Comparison of ENCODE assay signal across 20 cellular contexts in genomic region chr9:121328876-121329681, GRCh38. TPM values are rescaled to one million over a fixed set of nuclear protein-coding genes. Genes with fewer than 3 reads are reported as not detected.
DNase-seq lines count a peak whose midpoint lies in the region; ATAC-seq and TF ChIP-seq lines count a peak whose summit lies in the region.
"Had no signal": no experiment of that assay in that cellular context is flagged by ENCODE, and none has a peak within 500 bp of the region (broad histone marks: within the 10 kb centered on the region; RNA-seq: fewer than 3 reads in every experiment).

No MANE protein-coding gene starts in this region.

- in situ Hi-C loops in IMR-90 (cut with MboI; ENCODE audit: low sequenced_read_pairs), result no loop called here

- H4K91ac ChIP-seq in IMR-90 (ENCODE audit: insufficient read depth, low read depth, low read length), result no peak overlapping the region

- H3K9me3 Mint-ChIP-seq in endodermal cell (no peaks in the 10 kb centered on the region), T-cell (no peaks in the 10 kb centered on the region)
- H3K9me3 Mint-ChIP-seq: activated naive CD8-positive, alpha-beta T cell treated with anti-CD3 and anti-CD28 coated beads, Interleukin-2, amount 10 ng/mL, durations not matched to agents 7 days and 5 days; central memory CD8-positive, alpha-beta T cell; nephron had no signal

- no peaks in the 10 kb centered on the region for H3K9me3 ChIP-seq in IMR-90 (ENCODE audit: control insufficient read depth, insufficient read depth, low read length)
- no peaks in the 10 kb centered on the region for H3K9me3 ChIP-seq in endodermal cell (ENCODE audit: control insufficient read depth, low read length)
- no peaks in the 10 kb centered on the region for H3K9me3 ChIP-seq in sigmoid colon
- H3K9me3 ChIP-seq: left lung had no signal

- H3K4me2 ChIP-seq in IMR-90 (ENCODE audit: low read depth, low read length), result no peak overlapping the region
- H3K4me2 ChIP-seq: PC-9 had no signal

- TF ChIP-seq POLR2A in IMR-90 (IDR thresholded peaks at IDR 0.05; ENCODE audit: low read depth, low read length), result no peak
- TF ChIP-seq POLR2A in sigmoid colon (IDR thresholded peaks at IDR 0.05), result no peak

- peaks cover 40% of the 10 kb centered on the region for H3K9me1 ChIP-seq in IMR-90 (ENCODE audit: insufficient read depth, low read length)

- H3K27me3 Mint-ChIP-seq in endodermal cell (ENCODE audit: insufficient read depth) (no peaks in the 10 kb centered on the region), T-cell (no peaks in the 10 kb centered on the region)
- H3K27me3 Mint-ChIP-seq: activated naive CD8-positive, alpha-beta T cell treated with anti-CD3 and anti-CD28 coated beads, Interleukin-2, amount 10 ng/mL, durations not matched to agents 7 days and 5 days; central memory CD8-positive, alpha-beta T cell had no signal

- H3K27ac Mint-ChIP-seq in endodermal cell (no peak overlapping the region), T-cell (no peak overlapping the region)
- H3K27ac Mint-ChIP-seq: activated naive CD8-positive, alpha-beta T cell treated with anti-CD3 and anti-CD28 coated beads, Interleukin-2, amount 10 ng/mL, durations not matched to agents 7 days and 5 days; nephron had no signal

- no peak overlapping the region for H4K8ac ChIP-seq in IMR-90 (ENCODE audit: low read depth in 2 of 2, low read length in 2 of 2)

- no peaks in the 10 kb centered on the region; the same call in 1 of the 2 replicates for H4K20me1 ChIP-seq in IMR-90 (ENCODE audit: insufficient read depth, low read length)

- no peak overlapping the region for H2AK9ac ChIP-seq in IMR-90 (replicated peaks; ENCODE audit: low read depth, low read length, poor library complexity)

- H3K36me3 ChIP-seq in IMR-90 (ENCODE audit: control insufficient read depth, insufficient read depth, low read length) (peaks cover 85% of the 10 kb centered on the region), endodermal cell (ENCODE audit: control insufficient read depth, insufficient read depth, low read length) (peaks cover 19% of the 10 kb centered on the region), sigmoid colon (peaks cover 63 to 100% (median 89%) of the 10 kb centered on the region in 4 donors)

- H3K4ac ChIP-seq in IMR-90 (ENCODE audit: low read depth, low read length), result no peak overlapping the region

- TF ChIP-seq CTCF in IMR-90 (conservative IDR thresholded peaks at IDR 0.05; ENCODE audit: low read depth, low read length) (no peak), endodermal cell (conservative IDR thresholded peaks at IDR 0.05) (peak; percentile 25), sigmoid colon (IDR thresholded peaks at IDR 0.05) (no peak)

- H3K4me1 ChIP-seq in IMR-90 (ENCODE audit: control insufficient read depth, insufficient read depth, low read length), result peaks cover 11% of the 10 kb centered on the region
- no peaks in the 10 kb centered on the region for H3K4me1 ChIP-seq in endodermal cell (ENCODE audit: control insufficient read depth, insufficient read depth, low read length)
- peaks cover 0 to 61% (median 48%) of the 10 kb centered on the region in 4 donors for H3K4me1 ChIP-seq in sigmoid colon

- no TSS peak for BruUV-seq in IMR-90 (replicated peaks; lab: Mats Ljungman, UMichigan)

- H2AFZ ChIP-seq in IMR-90 (replicated peaks; ENCODE audit: low read length, poor library complexity), result no peak overlapping the region
- H2AFZ ChIP-seq: PC-9 had no signal

- no peak overlapping the region for H3K23ac ChIP-seq in IMR-90 (ENCODE audit: low read depth, low read length)

- no peak for TF ChIP-seq EP300 in sigmoid colon (IDR thresholded peaks at IDR 0.05)

- peak; percentile 9 for DNase-seq in CD1c-positive myeloid dendritic cell (ENCODE audit: extremely low spot score)
- DNase-seq in IMR-90, result no peak
- DNase-seq in endodermal cell, result no peak
- DNase-seq in sigmoid colon, result no peak
- DNase-seq in T-cell, result no peak
- DNase-seq in activated T-cell treated with anti-CD3 and anti-CD28 coated beads, Interleukin-2, amount 50 U/mL, for 1 hour, result no peak
- no peak for DNase-seq in NCI-H446 treated with DMSO at 0.1 percent for 48 hours (lab: John Stamatoyannopoulos, UW)
- no peak for DNase-seq in DMS153 treated with DMSO at 0.1 percent for 48 hours (lab: John Stamatoyannopoulos, UW; ENCODE audit: unreplicated experiment)
- DNase-seq: activated CD8-positive, alpha-beta memory T cell treated with anti-CD3 and anti-CD28 coated beads, Interleukin-2, amount 50 U/mL, for 48 hours; activated naive CD8-positive, alpha-beta T cell treated with anti-CD3 and anti-CD28 coated beads, Interleukin-2, amount 10 ng/mL, durations not matched to agents 7 days and 5 days; AML-193; HCEC 1CT; left lung; NCI-H1436; NCI-H510A treated with DMSO at 0.1 percent for 48 hours; PC-9; stimulated activated naive CD4-positive, alpha-beta T cell treated with Interleukin-2 at 50 U/mL for 16 hours had no signal

- H2AK5ac ChIP-seq in IMR-90 (ENCODE audit: low read depth, low read length), result peak overlapping the region; percentile 27; the same call in 1 of the 2 replicates

- H3K18ac ChIP-seq in IMR-90 (ENCODE audit: low read depth, low read length), result no peak overlapping the region

- H3K56ac ChIP-seq in IMR-90 (ENCODE audit: extremely low read depth, insufficient read depth, low read length), result no peak overlapping the region

- H2BK5ac ChIP-seq in IMR-90 (ENCODE audit: low read depth, low read length, poor library complexity, severe bottlenecking), result no peak overlapping the region

- no peak overlapping the region for H4K5ac ChIP-seq in IMR-90 (ENCODE audit: low read depth, low read length)

- H2BK20ac ChIP-seq in IMR-90 (ENCODE audit: low read depth, low read length), result no peak overlapping the region

- CTCF ChIA-PET in IMR-90 (lab: Yijun Ruan, JAX), result no interaction called here
- CTCF ChIA-PET in T-cell (lab: Charles Lee), result no interaction called here

- no peak overlapping the region for H3K4me3 Mint-ChIP-seq in endodermal cell
- no peak overlapping the region for H3K4me3 Mint-ChIP-seq in T-cell
- H3K4me3 Mint-ChIP-seq: activated naive CD8-positive, alpha-beta T cell treated with anti-CD3 and anti-CD28 coated beads, Interleukin-2, amount 10 ng/mL, durations not matched to agents 7 days and 5 days; central memory CD8-positive, alpha-beta T cell; nephron had no signal

- no peak overlapping the region for H2BK15ac ChIP-seq in IMR-90 (ENCODE audit: low read depth, low read length)

- H3K27me3 ChIP-seq in IMR-90 (ENCODE audit: control insufficient read depth, insufficient read depth, low read length) (no peaks in the 10 kb centered on the region), endodermal cell (ENCODE audit: control insufficient read depth, insufficient read depth, low read length, poor library complexity, severe bottlenecking) (no peaks in the 10 kb centered on the region), sigmoid colon (no peaks in the 10 kb centered on the region)
- H3K27me3 ChIP-seq: left lung had no signal

- WGBS in IMR-90 (ENCODE audit: extremely low coverage in 2 of 2, insufficient read length in 1 of 2), 2 experiments, result 86% methylated on average over 6 of the region's 16 CpGs; no CpG with 5 or more reads in 1 of the 2 experiments
- 91 to 93% methylated on average over 9 to 16 of the region's 16 CpGs for WGBS in endodermal cell (ENCODE audit: insufficient coverage in 1 of 2, insufficient read length in 1 of 2), 2 experiments
- 86 to 89% methylated on average over 16 of the region's 16 CpGs for WGBS in sigmoid colon, 2 donors

- intact Hi-C loops in IMR-90 (cut with micrococcal nuclease) (no loop called here), sigmoid colon (cut with DNase I) (no loop called here)

- ATAC-seq in IMR-90 (ENCODE audit: low read depth) (no peak), T-cell (replicated peaks in 1 of 4) (no peak)
- ATAC-seq: left lung, sciatic nerve had no signal

- TF ChIP-seq RAD21 in IMR-90 (IDR thresholded peaks at IDR 0.05; ENCODE audit: low read length), result no peak

- H3K36me3 Mint-ChIP-seq in endodermal cell (ENCODE audit: low read depth) (peaks cover 43% of the 10 kb centered on the region), T-cell (peaks cover 28% of the 10 kb centered on the region)

- H3K4me3 ChIP-seq in IMR-90 (ENCODE audit: insufficient read depth, low read depth, low read length) (no peak overlapping the region), endodermal cell (ENCODE audit: low read length) (no peak overlapping the region), sigmoid colon (no peak overlapping the region)
- H3K4me3 ChIP-seq: left lung, PC-9 had no signal

- no peak overlapping the region for H2BK120ac ChIP-seq in IMR-90 (ENCODE audit: low read depth, low read length)

- no peak overlapping the region for H3K14ac ChIP-seq in IMR-90 (replicated peaks; ENCODE audit: low read depth, low read length)

- dilution Hi-C loops in IMR-90 (cut with HindIII; ENCODE audit: low sequenced_read_pairs, unreplicated experiment), result no loop called here

- peaks cover 16 to 57% of the 10 kb centered on the region in 2 experiments for H3K79me1 ChIP-seq in IMR-90 (ENCODE audit: low read depth in 1 of 2, low read length in 2 of 2)

- H3K9ac ChIP-seq in IMR-90 (ENCODE audit: low read depth, low read length) (no peak overlapping the region), endodermal cell (ENCODE audit: extremely low read depth, low read length, poor library complexity, severe bottlenecking) (no peak overlapping the region)

- no peaks in the 10 kb centered on the region for H3K4me1 Mint-ChIP-seq in endodermal cell
- H3K4me1 Mint-ChIP-seq in T-cell, result peaks cover 0 to 5% (median 0%) of the 10 kb centered on the region in 3 donors
- H3K4me1 Mint-ChIP-seq: nephron had no signal

- POLR2A ChIA-PET in IMR-90 (lab: Charles Lee; ENCODE audit: unreplicated experiment), result no interaction called here
- POLR2A ChIA-PET in T-cell (lab: Charles Lee), result no interaction called here

- H3K27ac ChIP-seq in IMR-90 (ENCODE audit: insufficient read depth, low read length) (no peak overlapping the region), endodermal cell (ENCODE audit: low read depth, low read length) (no peak overlapping the region), sigmoid colon (peak overlapping the region; percentile 91 to 99 (median 94))
- H3K27ac ChIP-seq: PC-9 had no signal

RNA-seq across cellular contexts. Expression of gene STOM, which starts 41.0 kb away (rescaled TPM):
- total RNA-seq in IMR-90 (2012; rRNA removed) (84.8 and 103 TPM in 2 replicates), endodermal cell (10 to 100 TPM; 26.6 to 35.6 TPM), sigmoid colon (100 to 1,000 TPM; 303 to 609 (median 321) TPM), T-cell (10 to 100 TPM; 24.2 to 73.9 (median 57.8) TPM)
- polyA plus RNA-seq in IMR-90 (2012; rRNA removed) (67.6 and 78.4 TPM in 2 replicates), sigmoid colon (100 to 1,000 TPM in 1 of 3 donors, 10 to 100 TPM in 2; 22.8 to 140 (median 44.6) TPM)
- polyA plus RNA-seq in IMR-90 (2012; cell fraction: cytosol; rRNA removed), result 45.3 TPM in 2 replicates
- polyA plus RNA-seq in IMR-90 (2012; cell fraction: nucleus; rRNA removed; ENCODE audit: low replicate concordance), result 9.8 and 44.1 TPM in 2 replicates
- polyA plus RNA-seq in endodermal cell (2013, experiment 1 of 2), result 13.8 TPM
- polyA plus RNA-seq in endodermal cell (2013, experiment 2 of 2), result 13.0 TPM

Comparison
In these comparisons a context has a peak if more than half of its experiments do, and no peak if none do; other contexts are left out.
1. H3K27ac ChIP-seq: peak in sigmoid colon (4 of 4); none in IMR-90 (single experiment) and endodermal cell (single experiment).